In genomic region chr1:244964112-244964971, GRCh38 we compare ENCODE assay signal across 8 cellular contexts.
DNase-seq lines count a peak whose midpoint lies in the region; ATAC-seq and TF ChIP-seq lines count a peak whose summit lies in the region.

No MANE protein-coding gene starts in this region.

- peak overlapping the region in 1 of 4 donors; percentile 26 for H3K4me3 Mint-ChIP-seq in IgD-negative memory B cell
- H3K4me3 Mint-ChIP-seq in activated naive CD8-positive, alpha-beta T cell, result peak overlapping the region; percentile 46

- H3K9ac ChIP-seq in skeletal muscle tissue (ENCODE audit: low read depth in 1 of 3, low read length in 3 of 3), result peak overlapping the region; percentile 68 to 76 (median 68)

- H3K9me3 Mint-ChIP-seq in IgD-negative memory B cell, result no peaks in the 10 kb centered on the region
- no peaks in the 10 kb centered on the region for H3K9me3 Mint-ChIP-seq in activated naive CD8-positive, alpha-beta T cell (ENCODE audit: low read depth)

- no peaks in the 10 kb centered on the region for H3K36me3 Mint-ChIP-seq in IgD-negative memory B cell
- H3K36me3 Mint-ChIP-seq in activated naive CD8-positive, alpha-beta T cell, result no peaks in the 10 kb centered on the region

- H3K4me1 Mint-ChIP-seq in IgD-negative memory B cell, result peaks cover 0 to 3% (median 2%) of the 10 kb centered on the region in 3 donors
- peaks cover 23% of the 10 kb centered on the region for H3K4me1 Mint-ChIP-seq in activated naive CD8-positive, alpha-beta T cell (ENCODE audit: low read depth)

- peaks cover 0 to 50% of the 10 kb centered on the region in 2 donors for H3K4me1 ChIP-seq in right atrium auricular region
- H3K4me1 ChIP-seq in skeletal muscle tissue (ENCODE audit: control insufficient read depth in 3 of 3, insufficient read depth in 3 of 3, low read length in 3 of 3), result peaks cover 26 to 51% (median 46%) of the 10 kb centered on the region in 3 donors

- TF ChIP-seq CTCF in right atrium auricular region (IDR thresholded peaks at IDR 0.05), result no peak

- H3K4me3 ChIP-seq in right atrium auricular region, result peak overlapping the region in 1 of 2 donors; percentile 7
- peak overlapping the region; percentile 23 to 41 (median 32) for H3K4me3 ChIP-seq in skeletal muscle tissue (ENCODE audit: low read length in 3 of 3)

- H3K27me3 ChIP-seq in right atrium auricular region (no peaks in the 10 kb centered on the region), skeletal muscle tissue (ENCODE audit: control insufficient read depth in 3 of 3, insufficient read depth in 3 of 3, low read length in 3 of 3) (no peaks in the 10 kb centered on the region)

- DNase-seq in COLO829 (ENCODE audit: low spot score), result peak; percentile 21
- DNase-seq in right atrium auricular region (ENCODE audit: low spot score), result no peak
- DNase-seq in AML-193 (lab: John Stamatoyannopoulos, UW), result no peak
- no peak for DNase-seq in NCI-H524 treated with DMSO at 0.1 percent for 48 hours (lab: John Stamatoyannopoulos, UW)

- H3K27ac ChIP-seq in right atrium auricular region (peak overlapping the region; percentile 58 to 80), skeletal muscle tissue (ENCODE audit: low read depth, low read length) (peak overlapping the region; percentile 86)

- H3K9me3 ChIP-seq in right atrium auricular region, result no peaks in the 10 kb centered on the region
- H3K9me3 ChIP-seq in skeletal muscle tissue (ENCODE audit: control insufficient read depth in 3 of 3, low read length in 3 of 3), result no peaks in the 10 kb centered on the region

- H3K36me3 ChIP-seq in right atrium auricular region (no peaks in the 10 kb centered on the region), skeletal muscle tissue (ENCODE audit: control insufficient read depth in 3 of 3, insufficient read depth in 3 of 3, low read length in 3 of 3) (no peaks in the 10 kb centered on the region)

- peak overlapping the region; percentile 69 to 76 (median 74) for H3K27ac Mint-ChIP-seq in IgD-negative memory B cell
- peak overlapping the region; percentile 3 for H3K27ac Mint-ChIP-seq in activated naive CD8-positive, alpha-beta T cell

- no peaks in the 10 kb centered on the region for H3K27me3 Mint-ChIP-seq in IgD-negative memory B cell
- H3K27me3 Mint-ChIP-seq in activated naive CD8-positive, alpha-beta T cell, result no peaks in the 10 kb centered on the region

- ATAC-seq in HG02973 (IDR thresholded peaks at IDR 0.05; ENCODE audit: unreplicated experiment), result no peak
